8 cellular contexts compared by ENCODE assay signal in the genomic region with DNA sequence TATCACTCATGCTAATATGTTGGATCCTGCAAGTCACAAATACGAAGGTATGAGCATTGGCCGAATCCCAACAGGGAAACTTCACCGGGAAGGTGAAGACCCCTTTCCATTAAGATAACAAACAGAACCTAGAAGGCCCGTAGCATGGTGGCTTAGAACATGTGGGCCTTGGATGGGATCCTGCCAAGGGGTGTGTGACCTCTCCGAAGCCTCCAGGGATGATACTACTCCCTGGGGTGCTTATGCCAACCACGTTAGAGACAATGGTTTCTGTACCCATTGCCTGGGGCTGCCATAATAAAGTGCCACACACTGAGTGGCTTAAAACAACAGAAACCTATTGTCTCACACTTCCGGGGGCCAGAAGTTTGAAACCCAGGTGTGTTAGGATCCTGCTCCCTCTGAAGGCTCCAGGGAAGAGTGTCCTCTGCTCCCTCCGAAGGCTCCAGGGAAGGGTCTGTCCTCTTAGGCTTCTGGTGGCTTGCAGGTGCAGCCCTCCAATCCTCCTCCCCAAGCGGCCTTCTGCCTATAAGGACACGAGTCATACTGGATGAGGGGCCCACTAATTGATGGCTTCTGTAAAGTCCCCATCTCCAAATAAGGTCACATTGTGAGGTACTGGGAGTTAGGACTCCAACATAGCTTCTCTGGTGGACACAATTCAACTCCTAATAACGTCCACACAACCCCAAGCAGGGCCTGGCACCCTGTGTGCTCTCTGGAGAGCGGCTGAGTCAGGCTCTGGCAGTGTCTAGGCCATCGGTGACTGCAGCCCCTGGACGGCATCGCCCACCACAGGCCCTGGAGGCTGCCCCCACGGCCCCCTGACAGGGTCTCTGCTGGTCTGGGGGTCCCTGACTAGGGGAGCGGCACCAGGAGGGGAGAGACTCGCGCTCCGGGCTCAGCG. TPM values are rescaled to one million over a fixed set of nuclear protein-coding genes. Genes with fewer than 3 reads are reported as not detected.
A peak's percentile ranks its signal among the peaks of the same experiment; 100 is the strongest.
DNase-seq lines count a peak whose midpoint lies in the region; ATAC-seq and TF ChIP-seq lines count a peak whose summit lies in the region.

No MANE protein-coding gene starts in this region.

- no peaks in the 10 kb centered on the region for H3K27me3 ChIP-seq in left ventricle myocardium inferior (ENCODE audit: low read depth)

- H3K4me1 ChIP-seq in left ventricle myocardium inferior = peaks cover 22% of the 10 kb centered on the region

- peak overlapping the region; percentile 23 for H3K27ac Mint-ChIP-seq in activated naive CD4-positive, alpha-beta T cell treated with anti-CD3 and anti-CD28 coated beads, Interleukin-2, amount 50 U/mL, for 24 hours
- H3K27ac Mint-ChIP-seq in T-helper 17 cell = no peak overlapping the region
- H3K27ac Mint-ChIP-seq in stimulated activated naive B cell treated with anti-CD40 and anti-IgM and Interleukin-4, amounts not matched to agents 10 μg/mL and 1 μg/mL and 100 μg/mL, for 72 hours = peak overlapping the region; percentile 90

- no peak for ATAC-seq in T-helper 17 cell
- peak; percentile 0 to 4 for ATAC-seq in stimulated activated naive B cell treated with anti-CD40 and anti-IgM and Interleukin-4, amounts not matched to agents 10 μg/mL and 1 μg/mL and 100 μg/mL, for 72 hours (replicated peaks)

- peaks cover 20% of the 10 kb centered on the region for H3K4me1 Mint-ChIP-seq in activated naive CD4-positive, alpha-beta T cell treated with anti-CD3 and anti-CD28 coated beads, Interleukin-2, amount 50 U/mL, for 24 hours
- peaks cover 5% of the 10 kb centered on the region for H3K4me1 Mint-ChIP-seq in T-helper 17 cell
- H3K4me1 Mint-ChIP-seq in stimulated activated naive B cell treated with anti-CD40 and anti-IgM and Interleukin-4, amounts not matched to agents 10 μg/mL and 1 μg/mL and 100 μg/mL, for 72 hours = peaks cover 10 to 25% of the 10 kb centered on the region in 2 donors

- no peaks in the 10 kb centered on the region for H3K9me3 Mint-ChIP-seq in activated naive CD4-positive, alpha-beta T cell treated with anti-CD3 and anti-CD28 coated beads, Interleukin-2, amount 50 U/mL, for 24 hours
- no peaks in the 10 kb centered on the region for H3K9me3 Mint-ChIP-seq in stimulated activated naive B cell treated with anti-CD40 and anti-IgM and Interleukin-4, amounts not matched to agents 10 μg/mL and 1 μg/mL and 100 μg/mL, for 72 hours

- H3K9me3 ChIP-seq in T-helper 17 cell (ENCODE audit: control insufficient read depth, low read length, poor library complexity, severe bottlenecking) = no peaks in the 10 kb centered on the region
- no peaks in the 10 kb centered on the region for H3K9me3 ChIP-seq in left ventricle myocardium inferior (replicated peaks)

- H3K36me3 ChIP-seq in left ventricle myocardium inferior = peaks cover 12% of the 10 kb centered on the region

- H3K27ac ChIP-seq in left ventricle myocardium inferior (replicated peaks) = peak overlapping the region; percentile 91

- no peaks in the 10 kb centered on the region for H3K27me3 Mint-ChIP-seq in activated naive CD4-positive, alpha-beta T cell treated with anti-CD3 and anti-CD28 coated beads, Interleukin-2, amount 50 U/mL, for 24 hours
- H3K27me3 Mint-ChIP-seq in T-helper 17 cell = no peaks in the 10 kb centered on the region
- H3K27me3 Mint-ChIP-seq in stimulated activated naive B cell treated with anti-CD40 and anti-IgM and Interleukin-4, amounts not matched to agents 10 μg/mL and 1 μg/mL and 100 μg/mL, for 72 hours = peaks cover 0 to 7% of the 10 kb centered on the region in 2 donors

- peak overlapping the region; percentile 97 for H3K4me3 ChIP-seq in left ventricle myocardium inferior

- DNase-seq in activated naive CD4-positive, alpha-beta T cell treated with anti-CD3 and anti-CD28 coated beads, Interleukin-2, amount 50 U/mL, for 16 hours = no peak
- DNase-seq in T-helper 17 cell = no peak
- no peak for DNase-seq in left ventricle myocardium inferior
- DNase-seq in stimulated activated naive B cell treated with anti-CD40 and anti-IgM and Interleukin-4, amounts not matched to agents 10 μg/mL and 1 μg/mL and 100 μg/mL, for 72 hours = no peak
- no peak for DNase-seq in NCI-H2029 (lab: John Stamatoyannopoulos, UW)
- no peak for DNase-seq in glomerular visceral epithelial cell (ENCODE audit: extremely low spot score)
- DNase-seq in stimulated activated CD4-positive, alpha-beta T cell treated with anti-CD3 and anti-CD28 coated beads, Interleukin-4, amount 100 ng/mL, for 4 hours = no peak

- TF ChIP-seq CTCF in left ventricle myocardium inferior (IDR thresholded peaks at IDR 0.05; ENCODE audit: borderline replicate concordance) = no peak

- peak overlapping the region; percentile 81 for H3K4me3 Mint-ChIP-seq in activated naive CD4-positive, alpha-beta T cell treated with anti-CD3 and anti-CD28 coated beads, Interleukin-2, amount 50 U/mL, for 24 hours
- peak overlapping the region; percentile 84 for H3K4me3 Mint-ChIP-seq in T-helper 17 cell
- H3K4me3 Mint-ChIP-seq in stimulated activated naive B cell treated with anti-CD40 and anti-IgM and Interleukin-4, amounts not matched to agents 10 μg/mL and 1 μg/mL and 100 μg/mL, for 72 hours = peak overlapping the region; percentile 79 to 91

- intact Hi-C loops in left ventricle myocardium inferior (cut with micrococcal nuclease) = no loop called here

- peaks cover under 1% of the 10 kb centered on the region for H3K36me3 Mint-ChIP-seq in activated naive CD4-positive, alpha-beta T cell treated with anti-CD3 and anti-CD28 coated beads, Interleukin-2, amount 50 U/mL, for 24 hours
- H3K36me3 Mint-ChIP-seq in T-helper 17 cell (ENCODE audit: low read depth) = peaks cover under 1% of the 10 kb centered on the region
- H3K36me3 Mint-ChIP-seq in stimulated activated naive B cell treated with anti-CD40 and anti-IgM and Interleukin-4, amounts not matched to agents 10 μg/mL and 1 μg/mL and 100 μg/mL, for 72 hours = peaks cover 5 to 8% of the 10 kb centered on the region in 2 donors

RNA-seq across cellular contexts. Expression of a gene that starts 1.0 kb away (rescaled TPM):
- total RNA-seq in T-helper 17 cell = 10 to 100 TPM; 14.6 to 17.2 TPM
- total RNA-seq in left ventricle myocardium inferior = 15.4 TPM
